In the genomic region with DNA sequence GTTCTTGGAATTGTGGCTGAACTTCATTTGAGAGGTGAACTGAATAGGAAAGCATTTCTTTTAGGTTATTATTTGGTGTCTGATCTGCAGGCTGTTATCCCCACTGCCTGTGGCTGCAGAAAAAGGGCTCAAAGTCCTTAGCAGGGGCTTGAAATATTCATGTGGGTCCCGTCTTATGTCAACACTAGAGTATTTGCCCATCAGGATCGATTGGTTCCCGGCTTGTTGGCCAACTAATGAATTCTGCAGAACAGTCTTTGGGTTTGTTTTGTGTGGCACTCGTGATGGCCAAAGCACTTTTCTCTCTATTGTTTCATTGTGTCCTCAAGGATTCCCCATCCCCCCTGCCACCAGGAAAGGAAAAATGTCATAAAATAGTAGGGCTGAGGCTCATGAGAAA, we compare ENCODE assay signal across 20 cellular contexts.
"Had no signal": no experiment of that assay in that cellular context is flagged by ENCODE, and none has a peak within 500 bp of the region (broad histone marks: within the 10 kb centered on the region; RNA-seq: fewer than 3 reads in every experiment).

No MANE protein-coding gene starts in this region.

- DNase-seq: activated CD4-positive, alpha-beta memory T cell treated with anti-CD3 and anti-CD28 coated beads for 36 hours; activated CD4-positive, alpha-beta T cell treated with anti-CD3 and anti-CD28 coated beads for 48 hours; activated effector memory CD4-positive, alpha-beta T cell treated with Interleukin-2 at 50 U/mL for 16 hours; activated naive CD4-positive, alpha-beta T cell treated with anti-CD3 and anti-CD28 coated beads for 36 hours; activated naive CD8-positive, alpha-beta T cell treated with anti-CD3 and anti-CD28 coated beads, Interleukin-2, amount 10 ng/mL, durations not matched to agents 7 days and 5 days; activated T-cell treated with anti-CD3 and anti-CD28 coated beads, Interleukin-2, amount 50 U/mL, for 72 hours; amniotic stem cell; effector memory CD4-positive, alpha-beta T cell; foreskin keratinocyte; kidney; lower lobe of right lung; naive thymus-derived CD8-positive, alpha-beta T cell; small intestine; stimulated activated CD4-positive, alpha-beta T cell treated with anti-CD3 and anti-CD28 coated beads, Interleukin-15, amount 100 ng/mL, for 24 hours; stomach; T-helper 2 cell had no signal

- H3K4me3 ChIP-seq: breast epithelium, lower lobe of right lung, stomach had no signal

- H3K36me3 ChIP-seq: breast epithelium, lower lobe of right lung, stomach had no signal

- H3K27ac ChIP-seq: breast epithelium, foreskin keratinocyte, lower lobe of right lung, stomach had no signal

- H3K27me3 ChIP-seq: foreskin keratinocyte, stomach had no signal

- H3K9me3 ChIP-seq: breast epithelium, lower lobe of right lung, stomach had no signal

- H3K4me1 ChIP-seq: breast epithelium, foreskin keratinocyte, lower lobe of right lung, stomach had no signal

- FAIRE-seq: colon, kidney, small intestine had no signal

- ATAC-seq: activated T-cell treated with anti-CD3 and anti-CD28 coated beads, Interleukin-2, amount 50 U/mL, for 72 hours; foreskin keratinocyte; lower lobe of right lung; naive thymus-derived CD8-positive, alpha-beta T cell; sciatic nerve; stimulated activated memory B cell treated with anti-CD40 and anti-IgM and Interleukin-4, amounts not matched to agents 10 μg/mL and 1 μg/mL and 100 μg/mL, for 72 hours had no signal
